In the genomic region with DNA sequence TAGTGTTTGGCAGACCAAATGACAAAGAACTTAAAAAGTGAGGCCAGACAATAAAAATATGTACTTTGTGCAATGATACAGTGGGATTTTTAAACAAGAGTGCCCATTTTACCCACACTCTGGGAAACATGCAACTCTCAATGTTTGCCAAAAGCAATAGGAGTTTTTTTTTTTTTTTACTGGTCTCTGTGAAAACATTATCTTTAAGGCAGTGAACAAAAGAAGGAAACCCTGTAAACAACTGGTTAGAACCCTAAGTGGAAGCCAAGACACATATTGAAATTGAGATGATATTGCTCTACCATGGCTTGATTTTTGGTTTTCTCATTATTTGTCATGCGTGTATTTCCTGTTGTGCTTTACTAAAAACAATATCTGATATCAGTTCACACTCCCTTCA, we compare ENCODE assay signal across 19 cellular contexts.
DNase-seq lines count a peak whose midpoint lies in the region.
"Had no signal": no experiment of that assay in that cellular context is flagged by ENCODE, and none has a peak within 500 bp of the region (broad histone marks: within the 10 kb centered on the region; RNA-seq: fewer than 3 reads in every experiment).

No MANE protein-coding gene starts in this region.

- H3K27me3 Mint-ChIP-seq in immature natural killer cell (ENCODE audit: low read depth in 3 of 3): peaks cover 3 to 6% (median 5%) of the 10 kb centered on the region in 3 donors

- peaks cover 0 to 8% (median 0%) of the 10 kb centered on the region in 3 donors for H3K36me3 Mint-ChIP-seq in immature natural killer cell

- H3K9me3 Mint-ChIP-seq in immature natural killer cell: peaks cover 0 to under 1% (median 0%) of the 10 kb centered on the region in 6 donors

- no peak overlapping the region for H3K27ac Mint-ChIP-seq in immature natural killer cell

- peaks cover 53 to 65% of the 10 kb centered on the region in 2 donors for H3K4me1 Mint-ChIP-seq in immature natural killer cell

- peak overlapping the region in 4 of 5 donors; percentile 4 to 42 (median 36) for H3K4me3 Mint-ChIP-seq in immature natural killer cell

- DNase-seq in NCI-H2029 (lab: John Stamatoyannopoulos, UW): peak; percentile 4
- DNase-seq in NCI-H2029 treated with DMSO at 0.1 percent for 48 hours (lab: John Stamatoyannopoulos, UW): no peak
- DNase-seq in dermis blood vessel endothelial cell: peak; percentile 60
- no peak for DNase-seq in immature natural killer cell
- DNase-seq in smooth muscle cell of the brain vasculature (ENCODE audit: low read depth, low spot score): peak; percentile 9
- DNase-seq in ACHN: no peak
- DNase-seq in C1 segment of cervical spinal cord (lab: John Stamatoyannopoulos, UW): no peak
- DNase-seq: BE2C, DMS153, DND-41, NCI-H1048, NCI-H1417, NCI-H1694, NCI-H2081 treated with DMSO at 0.1 percent for 48 hours, NCI-H2171 treated with DMSO at 0.1 percent for 48 hours, NCI-H446, NCI-H526, NCI-H82, SHP77 had no signal

- in situ Hi-C loops in ACHN (cut with HindIII; ENCODE audit: low pct_ligation_motif_present, low pct_unique_long_range_greater_than_20kb, low sequenced_read_pairs): no loop called here

Comparison
In these comparisons a context has a peak if more than half of its experiments do, and no peak if none do; other contexts are left out.
1. DNase-seq: peak in NCI-H2029 (single experiment), dermis blood vessel endothelial cell (single experiment) and smooth muscle cell of the brain vasculature (single experiment); none in NCI-H2029 treated with DMSO at 0.1 percent for 48 hours (single experiment), immature natural killer cell (0 of 3), ACHN (single experiment) and C1 segment of cervical spinal cord (0 of 14).